8 cellular contexts compared by ENCODE assay signal in genomic region chr2:175004980-175005832, GRCh38. TPM values are rescaled to one million over a fixed set of nuclear protein-coding genes. Genes with fewer than 3 reads are reported as not detected.
A peak's percentile ranks its signal among the peaks of the same experiment; 100 is the strongest.
DNase-seq lines count a peak whose midpoint lies in the region; ATAC-seq and TF ChIP-seq lines count a peak whose summit lies in the region.

TSS of gene CHN1 (minus strand) at chr2:175005381. CDS start at chr2:175004912, 469 bp downstream.

- H3K27ac ChIP-seq in right atrium auricular region (peak within 1 kb of the TSS; percentile 71 to 81), uterus (peak within 1 kb of the TSS; percentile 73 to 82)

- H3K36me3 ChIP-seq in right atrium auricular region, result no peaks in the 10 kb centered on the region
- H3K36me3 ChIP-seq in uterus, result no peaks in the 10 kb centered on the region

- H3K4me3 ChIP-seq in right atrium auricular region (peak within 1 kb of the TSS; percentile 65 to 73), uterus (peak within 1 kb of the TSS; percentile 54 to 94)

- TF ChIP-seq POLR2A in uterus (IDR thresholded peaks at IDR 0.05), result peak in 1 of 2 donors; percentile 37

- DNase-seq in DMS 273 (lab: John Stamatoyannopoulos, UW; ENCODE audit: unreplicated experiment), result peak; percentile 97
- DNase-seq in LHCN-M2 (ENCODE audit: low read depth), result peak; percentile 84
- peak; percentile 81 for DNase-seq in SW480 (ENCODE audit: low spot score)
- peak; percentile 58 for DNase-seq in amniotic epithelial cell (ENCODE audit: low read depth)
- DNase-seq in right atrium auricular region (ENCODE audit: low spot score), result peak; percentile 68
- peak; percentile 37 for DNase-seq in pulmonary artery endothelial cell (ENCODE audit: low read depth, low spot score)
- DNase-seq in uterus, result peak; percentile 70

- H3K4me1 ChIP-seq in right atrium auricular region (no peaks in the 10 kb centered on the region), uterus (no peaks in the 10 kb centered on the region)

- intact Hi-C loops in uterus (cut with DNase I; ENCODE audit: low total_unique reads), result no loop called here

- H3K9me3 ChIP-seq in right atrium auricular region (no peaks in the 10 kb centered on the region), uterus (no peaks in the 10 kb centered on the region)

- peak; percentile 66 for ATAC-seq in GM21576 (IDR thresholded peaks at IDR 0.05; ENCODE audit: unreplicated experiment)

- TF ChIP-seq CTCF in right atrium auricular region (IDR thresholded peaks at IDR 0.05) (peak in 1 of 2 donors; percentile 37), uterus (IDR thresholded peaks at IDR 0.05) (peak in 1 of 4 experiments; percentile 22)

- H3K27me3 ChIP-seq in right atrium auricular region (no peaks in the 10 kb centered on the region), uterus (no peaks in the 10 kb centered on the region)

RNA-seq across cellular contexts. Expression of gene CHN1, which starts in this region (rescaled TPM):
- total RNA-seq in LHCN-M2 (2014; rRNA removed) (61.4 and 61.7 TPM in 2 replicates), right atrium auricular region (1 to 10 TPM; 4.1 to 9.3 TPM), pulmonary artery endothelial cell (17.3 and 17.7 TPM in 2 replicates), uterus (10 to 100 TPM; 11.8 to 56.7 (median 18.1) TPM)
- polyA plus RNA-seq in LHCN-M2 (2012), result 41.3 TPM

Comparison
In these comparisons a context has a peak if more than half of its experiments do, and no peak if none do; other contexts are left out.
1. Peak in every context shown above with its lines: DNase-seq, ATAC-seq, H3K4me3 ChIP-seq and H3K27ac ChIP-seq.
2. DNase-seq: peak in every context shown above with its lines; median percentile 97 in DMS 273; 84 in LHCN-M2; 81 in SW480; 70 in uterus; 68 in right atrium auricular region; 58 in amniotic epithelial cell; 37 in pulmonary artery endothelial cell.